Comparison of ENCODE assay signal across 14 cellular contexts in genomic region chr17:21292867-21293845, GRCh38. TPM values are rescaled to one million over a fixed set of nuclear protein-coding genes. Genes with fewer than 3 reads are reported as not detected.
DNase-seq lines count a peak whose midpoint lies in the region; ATAC-seq and TF ChIP-seq lines count a peak whose summit lies in the region.
"Had no signal": no experiment of that assay in that cellular context is flagged by ENCODE, and none has a peak within 500 bp of the region (broad histone marks: within the 10 kb centered on the region; RNA-seq: fewer than 3 reads in every experiment).

No MANE protein-coding gene starts in this region.

- peak overlapping the region in 4 of 11 experiments; percentile 7 to 97 (median 30); a peak in 4 of 22 replicates for H3K27ac ChIP-seq in BLaER1 treated with 17β-estradiol and CSF1 and Interleukin-3, amounts not matched to agents 10 nM and 100 nM
- no peak overlapping the region for H3K27ac ChIP-seq in HEK293 (ENCODE audit: extremely low read depth, low read depth, low read length)
- no peak overlapping the region for H3K27ac ChIP-seq in osteoblast (ENCODE audit: low read depth, low read length)
- H3K27ac ChIP-seq: PC-9 had no signal

- ATAC-seq in activated naive CD4-positive, alpha-beta T cell treated with anti-CD3 and anti-CD28 coated beads, Interleukin-2, amount 50 U/mL, for 72 hours = no peak
- ATAC-seq: CD8-positive, alpha-beta T cell had no signal

- peak overlapping the region in 9 of 11 experiments; percentile 2 to 69 (median 41); a peak in 13 of 22 replicates for H3K4me2 ChIP-seq in BLaER1 treated with 17β-estradiol and CSF1 and Interleukin-3, amounts not matched to agents 10 nM and 100 nM
- H3K4me2 ChIP-seq in osteoblast (ENCODE audit: insufficient read depth, low read length) = no peak overlapping the region
- H3K4me2 ChIP-seq: PC-9 had no signal

- H3K79me2 ChIP-seq in osteoblast (ENCODE audit: insufficient read depth, low read length) = peaks cover 100% of the 10 kb centered on the region

- H3K9me3 Mint-ChIP-seq in immature natural killer cell = peaks cover 2 to 25% (median 13%) of the 10 kb centered on the region in 6 donors
- H3K9me3 Mint-ChIP-seq in activated naive CD4-positive, alpha-beta T cell treated with anti-CD3 and anti-CD28 coated beads, Interleukin-2, amount 50 U/mL, for 72 hours = no peaks in the 10 kb centered on the region

- CTCF ChIA-PET in HEK293 (lab: Yijun Ruan, JAX) = no interaction called here

- no peaks in the 10 kb centered on the region for H3K9me3 ChIP-seq in BLaER1 treated with 17β-estradiol and CSF1 and Interleukin-3, amounts not matched to agents 10 nM and 100 nM (replicated peaks in 1 of 11)
- no peaks in the 10 kb centered on the region for H3K9me3 ChIP-seq in HEK293 (ENCODE audit: control insufficient read depth, insufficient read depth, low read depth, low read length)
- H3K9me3 ChIP-seq in osteoblast (ENCODE audit: low read depth, low read length) = no peaks in the 10 kb centered on the region

- POLR2A ChIA-PET in HEK293 (lab: Yijun Ruan, JAX) = no interaction called here

- peaks cover 4 to 31% (median 8%) of the 10 kb centered on the region in 3 donors for H3K27me3 Mint-ChIP-seq in immature natural killer cell (ENCODE audit: low read depth in 3 of 3)

- peak overlapping the region in 7 of 11 experiments; percentile 4 to 66 (median 21); a peak in 5 of 22 replicates for H3K9ac ChIP-seq in BLaER1 treated with 17β-estradiol and CSF1 and Interleukin-3, amounts not matched to agents 10 nM and 100 nM

- H3K36me3 ChIP-seq in BLaER1 treated with 17β-estradiol and CSF1 and Interleukin-3, amounts not matched to agents 10 nM and 100 nM = peaks cover 24 to 78% (median 45%) of the 10 kb centered on the region in 11 experiments; a peak in 20 of 22 replicates
- H3K36me3 ChIP-seq in HEK293 (ENCODE audit: control insufficient read depth in 2 of 2, insufficient read depth in 1 of 2, low read length in 2 of 2) (peaks cover 11 to 59% of the 10 kb centered on the region in 2 experiments; a peak in 2 of 3 replicates), osteoblast (ENCODE audit: insufficient read depth, low read length) (peaks cover 34% of the 10 kb centered on the region)
- H3K36me3 ChIP-seq: HAP-1 had no signal

- H3K27me3 ChIP-seq in BLaER1 treated with 17β-estradiol and CSF1 and Interleukin-3, amounts not matched to agents 10 nM and 100 nM = no peaks in the 10 kb centered on the region
- no peaks in the 10 kb centered on the region for H3K27me3 ChIP-seq in osteoblast (ENCODE audit: insufficient read depth, low read length)

- H3K4me3 ChIP-seq in BLaER1 treated with 17β-estradiol and CSF1 and Interleukin-3, amounts not matched to agents 10 nM and 100 nM = no peak overlapping the region
- no peak overlapping the region for H3K4me3 ChIP-seq in HEK293 (ENCODE audit: low read depth, low read length)
- no peak overlapping the region for H3K4me3 ChIP-seq in osteoblast (ENCODE audit: insufficient read depth, low read length)
- H3K4me3 ChIP-seq: HAP-1, PC-9 had no signal

- DNase-seq in immature natural killer cell (no peak), osteoblast (ENCODE audit: insufficient read length, low spot score, missing footprints) (peak; percentile 70), SIG-M5 (lab: John Stamatoyannopoulos, UW) (no peak), NCI-H82 treated with DMSO at 0.1 percent for 48 hours (lab: John Stamatoyannopoulos, UW; ENCODE audit: unreplicated experiment) (no peak)
- no peak for DNase-seq in activated naive CD4-positive, alpha-beta T cell treated with anti-CD3 and anti-CD28 coated beads, Interleukin-2, amount 50 U/mL, for 72 hours (ENCODE audit: low spot score in 2 of 2)
- DNase-seq: CD8-positive, alpha-beta T cell; NCI-H1417; NCI-H2029; NCI-H2171 treated with DMSO at 0.1 percent for 48 hours; NCI-H774; PC-9 had no signal

- peaks cover 71 to 100% (median 99%) of the 10 kb centered on the region in 10 experiments for H3K4me1 ChIP-seq in BLaER1 treated with 17β-estradiol and CSF1 and Interleukin-3, amounts not matched to agents 10 nM and 100 nM
- H3K4me1 ChIP-seq in HEK293 (ENCODE audit: control insufficient read depth, insufficient read depth, low read length) (peaks cover 2% of the 10 kb centered on the region; the same call in 1 of the 2 replicates), osteoblast (ENCODE audit: insufficient read depth, low read length) (peaks cover 24% of the 10 kb centered on the region)
- H3K4me1 ChIP-seq: HAP-1 had no signal

- TF ChIP-seq CTCF in HEK293 (tag by site-specific recombination; IDR thresholded peaks at IDR 0.05) (no peak), osteoblast (IDR thresholded peaks at IDR 0.05; ENCODE audit: extremely low read depth, low read depth, low read length) (no peak)

- no peak overlapping the region for H2AFZ ChIP-seq in osteoblast (ENCODE audit: low read length)
- H2AFZ ChIP-seq: PC-9 had no signal

- peaks cover 94 to 100% (median 100%) of the 10 kb centered on the region in 11 experiments for H4K20me1 ChIP-seq in BLaER1 treated with 17β-estradiol and CSF1 and Interleukin-3, amounts not matched to agents 10 nM and 100 nM
- peaks cover 94% of the 10 kb centered on the region for H4K20me1 ChIP-seq in osteoblast (ENCODE audit: insufficient read depth, low read length)

- H3K4me3 Mint-ChIP-seq in immature natural killer cell = no peak overlapping the region
- H3K4me3 Mint-ChIP-seq: CD8-positive, alpha-beta T cell had no signal

- peaks cover 0 to 3% (median 0%) of the 10 kb centered on the region in 3 donors for H3K36me3 Mint-ChIP-seq in immature natural killer cell
- H3K36me3 Mint-ChIP-seq in activated naive CD4-positive, alpha-beta T cell treated with anti-CD3 and anti-CD28 coated beads, Interleukin-2, amount 50 U/mL, for 72 hours = peaks cover 12 to 16% of the 10 kb centered on the region in 2 donors

- H3K4me1 Mint-ChIP-seq in immature natural killer cell = peaks cover 70 to 75% of the 10 kb centered on the region in 2 donors

- H3K27ac Mint-ChIP-seq in immature natural killer cell = peak overlapping the region in 4 of 6 donors; percentile 48 to 81 (median 70)
- H3K27ac Mint-ChIP-seq in activated naive CD4-positive, alpha-beta T cell treated with anti-CD3 and anti-CD28 coated beads, Interleukin-2, amount 50 U/mL, for 72 hours = peak overlapping the region in 1 of 2 donors; percentile 75
- H3K27ac Mint-ChIP-seq: CD8-positive, alpha-beta T cell had no signal

TF ChIP-seq in HEK293, 187 proteins besides CTCF, POLR2A, EP300 and RAD21:
- TF ChIP-seq MYNN (tag by site-specific recombination; IDR thresholded peaks at IDR 0.05; ENCODE audit: borderline replicate concordance) (no peak), ZIC2 (tag by site-specific recombination; IDR thresholded peaks at IDR 0.05) (0 out of 2 replicates have a peak, but pooled peaks have one; percentile 2), OSR2 (tag by site-specific recombination; IDR thresholded peaks at IDR 0.05) (no peak), ZNF169 (tag by site-specific recombination; IDR thresholded peaks at IDR 0.05) (no peak)

RNA-seq across cellular contexts. Expression of gene MAP2K3, which starts 8.6 kb away (rescaled TPM):
- 100 to 1,000 TPM in 1 of 3 donors, 10 to 100 TPM in 2; 66.6 to 136 (median 93.9) TPM for polyA plus RNA-seq in immature natural killer cell
- 24.5 and 27.5 TPM in 2 replicates for total RNA-seq in osteoblast
- total RNA-seq in activated naive CD4-positive, alpha-beta T cell treated with anti-CD3 and anti-CD28 coated beads, Interleukin-2, amount 50 U/mL, for 72 hours = 100 to 1,000 TPM; 101 to 130 TPM

RNA-seq across cellular contexts. Expression of gene NATD1, which starts 39.9 kb away (rescaled TPM):
- 1 to 10 TPM in 2 of 3 donors, under 1 TPM in 1; 0.57 to 3.4 (median 2.5) TPM for polyA plus RNA-seq in immature natural killer cell
- 13.0 and 15.2 TPM in 2 replicates for total RNA-seq in osteoblast
- total RNA-seq in activated naive CD4-positive, alpha-beta T cell treated with anti-CD3 and anti-CD28 coated beads, Interleukin-2, amount 50 U/mL, for 72 hours = 1 to 10 TPM; 2.6 to 2.9 TPM
